Comparison of ENCODE assay signal across 1 cellular context in the genomic region with DNA sequence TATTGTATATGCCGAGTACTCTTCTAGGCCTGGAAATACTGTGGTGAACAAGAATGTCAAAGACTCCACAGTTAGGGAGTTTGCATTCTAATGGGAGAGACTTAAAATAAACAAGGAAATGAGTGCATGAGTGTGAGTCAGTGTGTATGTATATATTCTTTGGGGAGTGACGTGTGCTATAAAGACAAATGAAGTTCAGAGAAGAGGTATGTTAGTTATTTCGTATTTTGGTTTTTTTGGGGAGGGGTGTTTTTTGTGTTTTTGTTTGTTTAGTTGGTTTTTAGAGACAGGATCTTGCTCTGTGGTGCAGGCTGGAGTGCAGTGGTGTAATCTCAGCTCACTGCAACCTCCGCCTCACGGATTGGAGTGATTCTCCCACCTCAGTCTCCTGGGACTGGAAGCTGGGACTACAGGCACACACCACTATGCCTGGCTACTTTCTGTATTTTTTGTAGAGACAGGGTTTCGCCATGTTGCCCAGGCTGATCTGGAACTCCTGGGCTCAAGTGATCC.
TF ChIP-seq lines count a peak whose summit lies in the region.

No MANE protein-coding gene starts in this region.

TF ChIP-seq in GM23338, 12 proteins besides CTCF, POLR2A, EP300 and RAD21 (continued from another document):
- TF ChIP-seq, protein P1, sequence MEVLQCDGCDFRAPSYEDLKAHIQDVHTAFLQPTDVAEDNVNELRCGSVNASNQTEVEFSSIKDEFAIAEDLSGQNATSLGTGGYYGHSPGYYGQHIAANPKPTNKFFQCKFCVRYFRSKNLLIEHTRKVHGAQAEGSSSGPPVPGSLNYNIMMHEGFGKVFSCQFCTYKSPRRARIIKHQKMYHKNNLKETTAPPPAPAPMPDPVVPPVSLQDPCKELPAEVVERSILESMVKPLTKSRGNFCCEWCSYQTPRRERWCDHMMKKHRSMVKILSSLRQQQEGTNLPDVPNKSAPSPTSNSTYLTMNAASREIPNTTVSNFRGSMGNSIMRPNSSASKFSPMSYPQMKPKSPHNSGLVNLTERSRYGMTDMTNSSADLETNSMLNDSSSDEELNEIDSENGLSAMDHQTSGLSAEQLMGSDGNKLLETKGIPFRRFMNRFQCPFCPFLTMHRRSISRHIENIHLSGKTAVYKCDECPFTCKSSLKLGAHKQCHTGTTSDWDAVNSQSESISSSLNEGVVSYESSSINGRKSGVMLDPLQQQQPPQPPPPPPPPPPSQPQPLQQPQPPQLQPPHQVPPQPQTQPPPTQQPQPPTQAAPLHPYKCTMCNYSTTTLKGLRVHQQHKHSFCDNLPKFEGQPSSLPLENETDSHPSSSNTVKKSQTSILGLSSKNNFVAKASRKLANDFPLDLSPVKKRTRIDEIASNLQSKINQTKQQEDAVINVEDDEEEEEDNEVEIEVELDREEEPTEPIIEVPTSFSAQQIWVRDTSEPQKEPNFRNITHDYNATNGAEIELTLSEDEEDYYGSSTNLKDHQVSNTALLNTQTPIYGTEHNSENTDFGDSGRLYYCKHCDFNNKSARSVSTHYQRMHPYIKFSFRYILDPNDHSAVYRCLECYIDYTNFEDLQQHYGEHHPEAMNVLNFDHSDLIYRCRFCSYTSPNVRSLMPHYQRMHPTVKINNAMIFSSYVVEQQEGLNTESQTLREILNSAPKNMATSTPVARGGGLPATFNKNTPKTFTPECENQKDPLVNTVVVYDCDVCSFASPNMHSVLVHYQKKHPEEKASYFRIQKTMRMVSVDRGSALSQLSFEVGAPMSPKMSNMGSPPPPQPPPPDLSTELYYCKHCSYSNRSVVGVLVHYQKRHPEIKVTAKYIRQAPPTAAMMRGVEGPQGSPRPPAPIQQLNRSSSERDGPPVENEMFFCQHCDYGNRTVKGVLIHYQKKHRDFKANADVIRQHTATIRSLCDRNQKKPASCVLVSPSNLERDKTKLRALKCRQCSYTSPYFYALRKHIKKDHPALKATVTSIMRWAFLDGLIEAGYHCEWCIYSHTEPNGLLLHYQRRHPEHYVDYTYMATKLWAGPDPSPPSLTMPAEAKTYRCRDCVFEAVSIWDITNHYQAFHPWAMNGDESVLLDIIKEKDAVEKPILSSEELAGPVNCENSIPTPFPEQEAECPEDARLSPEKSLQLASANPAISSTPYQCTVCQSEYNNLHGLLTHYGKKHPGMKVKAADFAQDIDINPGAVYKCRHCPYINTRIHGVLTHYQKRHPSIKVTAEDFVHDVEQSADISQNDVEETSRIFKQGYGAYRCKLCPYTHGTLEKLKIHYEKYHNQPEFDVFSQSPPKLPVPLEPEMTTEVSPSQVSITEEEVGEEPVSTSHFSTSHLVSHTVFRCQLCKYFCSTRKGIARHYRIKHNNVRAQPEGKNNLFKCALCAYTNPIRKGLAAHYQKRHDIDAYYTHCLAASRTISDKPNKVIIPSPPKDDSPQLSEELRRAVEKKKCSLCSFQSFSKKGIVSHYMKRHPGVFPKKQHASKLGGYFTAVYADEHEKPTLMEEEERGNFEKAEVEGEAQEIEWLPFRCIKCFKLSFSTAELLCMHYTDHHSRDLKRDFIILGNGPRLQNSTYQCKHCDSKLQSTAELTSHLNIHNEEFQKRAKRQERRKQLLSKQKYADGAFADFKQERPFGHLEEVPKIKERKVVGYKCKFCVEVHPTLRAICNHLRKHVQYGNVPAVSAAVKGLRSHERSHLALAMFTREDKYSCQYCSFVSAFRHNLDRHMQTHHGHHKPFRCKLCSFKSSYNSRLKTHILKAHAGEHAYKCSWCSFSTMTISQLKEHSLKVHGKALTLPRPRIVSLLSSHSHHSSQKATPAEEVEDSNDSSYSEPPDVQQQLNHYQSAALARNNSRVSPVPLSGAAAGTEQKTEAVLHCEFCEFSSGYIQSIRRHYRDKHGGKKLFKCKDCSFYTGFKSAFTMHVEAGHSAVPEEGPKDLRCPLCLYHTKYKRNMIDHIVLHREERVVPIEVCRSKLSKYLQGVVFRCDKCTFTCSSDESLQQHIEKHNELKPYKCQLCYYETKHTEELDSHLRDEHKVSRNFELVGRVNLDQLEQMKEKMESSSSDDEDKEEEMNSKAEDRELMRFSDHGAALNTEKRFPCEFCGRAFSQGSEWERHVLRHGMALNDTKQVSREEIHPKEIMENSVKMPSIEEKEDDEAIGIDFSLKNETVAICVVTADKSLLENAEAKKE (CRISPR knock-in tag; IDR thresholded peaks at IDR 0.05) = no peak
- TF ChIP-seq NANOG (IDR thresholded peaks at IDR 0.05; ENCODE audit: borderline replicate concordance) (no peak), EZH2phosphoT487 (IDR thresholded peaks at IDR 0.05; ENCODE audit: unreplicated experiment) (no peak), ETS1 (IDR thresholded peaks at IDR 0.05) (no peak)
